Comparison of ENCODE assay signal across 17 cellular contexts in the genomic region with DNA sequence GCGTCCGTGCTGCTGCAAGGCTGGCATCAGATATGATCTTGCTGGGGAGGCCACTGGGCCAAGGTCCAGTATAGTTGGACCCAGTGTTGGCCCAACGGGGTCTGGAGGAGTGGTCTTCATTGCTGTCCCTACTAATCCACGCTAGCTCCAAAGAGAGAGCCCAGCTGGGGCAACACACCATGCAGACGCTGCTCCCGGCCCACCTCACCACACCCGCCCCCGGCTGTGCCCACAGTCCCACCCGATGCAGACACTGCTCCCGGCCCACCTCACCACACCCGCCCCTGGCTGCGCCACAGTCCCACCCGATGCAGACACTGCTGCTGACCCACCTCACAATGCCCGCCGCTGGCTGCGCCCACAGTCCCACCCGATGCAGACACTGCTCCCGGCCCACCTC.
DNase-seq lines count a peak whose midpoint lies in the region; ATAC-seq and TF ChIP-seq lines count a peak whose summit lies in the region.
"Had no signal": no experiment of that assay in that cellular context is flagged by ENCODE, and none has a peak within 500 bp of the region (broad histone marks: within the 10 kb centered on the region; RNA-seq: fewer than 3 reads in every experiment).

No MANE protein-coding gene starts in this region.

- H2AK5ac ChIP-seq in H9 (ENCODE audit: insufficient read length, low read length), result no peak overlapping the region

- no peak overlapping the region for H2BK120ac ChIP-seq in H9 (ENCODE audit: low read depth, low read length, poor library complexity, severe bottlenecking)

- no CpG with 5 or more reads among the region's 18 CpGs for WGBS in H9 (ENCODE audit: extremely low coverage, insufficient read length, low lambda C conversion rate)
- WGBS in sigmoid colon, 2 donors, result 76 to 85% methylated on average over 18 of the region's 18 CpGs
- WGBS in thyroid gland, 2 donors, result 93 to 94% methylated on average over 16 to 18 of the region's 18 CpGs

- H3K4me3 Mint-ChIP-seq in H9, result no peak overlapping the region

- H3K27ac Mint-ChIP-seq in H9, result no peak overlapping the region

- H3K23me2 ChIP-seq in H9 (ENCODE audit: insufficient read length, low read depth, low read length, poor library complexity, severe bottlenecking), result no peaks in the 10 kb centered on the region

- H3K9ac ChIP-seq in H9 (ENCODE audit: extremely low read depth, insufficient read length, low read length), result no peak overlapping the region

- peaks cover 12% of the 10 kb centered on the region for H3K27me3 Mint-ChIP-seq in H9 (ENCODE audit: low read depth)

- no peaks in the 10 kb centered on the region for H3K27me3 ChIP-seq in H9 (ENCODE audit: insufficient read depth, low read length)
- no peaks in the 10 kb centered on the region for H3K27me3 ChIP-seq in sigmoid colon
- no peaks in the 10 kb centered on the region for H3K27me3 ChIP-seq in thyroid gland
- H3K27me3 ChIP-seq: BE2C had no signal

- H3K4me2 ChIP-seq in H9 (ENCODE audit: insufficient read depth, insufficient read length, low read length), result no peak overlapping the region

- no peak for TF ChIP-seq POLR2A in sigmoid colon (IDR thresholded peaks at IDR 0.05)
- TF ChIP-seq POLR2A in thyroid gland (IDR thresholded peaks at IDR 0.05), result no peak

- H3K27ac ChIP-seq in H9 (ENCODE audit: insufficient read length, low read depth, low read length) (no peak overlapping the region), sigmoid colon (no peak overlapping the region), thyroid gland (no peak overlapping the region)
- H3K27ac ChIP-seq: RWPE1 had no signal

- TF ChIP-seq EP300 in sigmoid colon (IDR thresholded peaks at IDR 0.05), result no peak

- no peak overlapping the region for H4K91ac ChIP-seq in H9 (ENCODE audit: insufficient read length, low read depth, low read length)

- H2BK12ac ChIP-seq in H9 (ENCODE audit: insufficient read length, low read depth, low read length), result no peak overlapping the region

- no peak overlapping the region for H3K23ac ChIP-seq in H9 (ENCODE audit: insufficient read length, low read depth, low read length)

- H3K36me3 Mint-ChIP-seq in H9 (ENCODE audit: insufficient read depth in 1 of 3, low read depth in 3 of 3), result peaks cover 0 to 10% (median 0%) of the 10 kb centered on the region in 3 experiments; a peak in 2 of 7 replicates

- no peak overlapping the region for H3T11ph ChIP-seq in H9 (ENCODE audit: low read length)

- no peak overlapping the region for H3K56ac ChIP-seq in H9 (ENCODE audit: insufficient read length, low read depth, low read length)

- H3K4me3 ChIP-seq in sigmoid colon (no peak overlapping the region), thyroid gland (replicated peaks in 1 of 3) (no peak overlapping the region)

- H3K79me1 ChIP-seq in H9 (ENCODE audit: insufficient read depth, low read depth, low read length, poor library complexity, severe bottlenecking), result no peaks in the 10 kb centered on the region

- intact Hi-C loops in sigmoid colon (cut with DNase I) (no loop called here), thyroid gland (cut with DNase I) (no loop called here)

- H3K4me1 ChIP-seq in H9 (ENCODE audit: insufficient read depth, low read length) (0 out of 2 replicates have a peak, but pooled peaks cover 2% of the 10 kb centered on the region), sigmoid colon (peaks cover 0 to 13% (median 4%) of the 10 kb centered on the region in 4 donors), thyroid gland (no peaks in the 10 kb centered on the region)
- H3K4me1 ChIP-seq: BE2C had no signal

- ATAC-seq in GM18511 (IDR thresholded peaks at IDR 0.05; ENCODE audit: unreplicated experiment), result no peak
- ATAC-seq: HCT116 had no signal

- H3K79me2 ChIP-seq in H9 (ENCODE audit: insufficient read depth, low read length), result no peaks in the 10 kb centered on the region

- no peaks in the 10 kb centered on the region for H4K20me1 ChIP-seq in H9 (ENCODE audit: control insufficient read depth, insufficient read depth, insufficient read length)

- H3K9me3 Mint-ChIP-seq in H9, result peaks cover 6 to 10% of the 10 kb centered on the region in 2 experiments; a peak in 3 of 5 replicates

- no peak overlapping the region for H3K4ac ChIP-seq in H9 (ENCODE audit: low read depth, low read length)

- H3K4me1 Mint-ChIP-seq in H9, result peaks cover 30 to 39% of the 10 kb centered on the region in 2 experiments

- no peak overlapping the region for H2AFZ ChIP-seq in H9 (ENCODE audit: low read length)

- H2BK15ac ChIP-seq in H9 (ENCODE audit: low read depth, low read length), result no peak overlapping the region

- peak; percentile 4 for DNase-seq in activated naive CD4-positive, alpha-beta T cell treated with anti-CD3 and anti-CD28 coated beads, Interleukin-2, amount 50 U/mL, for 16 hours
- DNase-seq in activated naive CD4-positive, alpha-beta T cell (lab: John Stamatoyannopoulos, UW), result no peak
- DNase-seq in H9 (peak; percentile 23), islet precursor cell (peak; percentile 29), sigmoid colon (peak; percentile 47), thyroid gland (no peak)
- DNase-seq: BE2C, GF-D8, GOT3, Karpas-422, NCI-H1105 treated with DMSO at 0.1 percent for 48 hours, NCI-H2029 treated with DMSO at 0.1 percent for 48 hours, NCI-H226, NCI-H748 treated with DMSO at 0.1 percent for 48 hours had no signal

- H3K36me3 ChIP-seq in sigmoid colon (no peaks in the 10 kb centered on the region), thyroid gland (no peaks in the 10 kb centered on the region)
- H3K36me3 ChIP-seq: BE2C had no signal

- TF ChIP-seq CTCF in H9 (conservative IDR thresholded peaks at IDR 0.05) (no peak), sigmoid colon (IDR thresholded peaks at IDR 0.05) (no peak), thyroid gland (IDR thresholded peaks at IDR 0.05) (no peak)

- no peak overlapping the region for H2BK20ac ChIP-seq in H9 (ENCODE audit: low read depth, low read length, poor library complexity, severe bottlenecking)

- no peak overlapping the region for H2BK5ac ChIP-seq in H9 (ENCODE audit: insufficient read length, low read length)

- no peak overlapping the region for H4K8ac ChIP-seq in H9 (replicated peaks; ENCODE audit: insufficient read length, low read depth, low read length)

- no peak overlapping the region for H4K5ac ChIP-seq in H9 (ENCODE audit: insufficient read length, low read depth, low read length)

- no peak overlapping the region for H3K18ac ChIP-seq in H9 (ENCODE audit: insufficient read length, low read depth, low read length)

- H3K9me3 ChIP-seq in H9 (ENCODE audit: control insufficient read depth, low read depth, low read length) (no peaks in the 10 kb centered on the region), sigmoid colon (no peaks in the 10 kb centered on the region), thyroid gland (no peaks in the 10 kb centered on the region)
- H3K9me3 ChIP-seq: BE2C had no signal

- H3K14ac ChIP-seq in H9 (ENCODE audit: insufficient read depth, low read length), result no peak overlapping the region

Comparison
In these comparisons a context has a peak if more than half of its experiments do, and no peak if none do; other contexts are left out.
1. DNase-seq: peak in activated naive CD4-positive, alpha-beta T cell treated with anti-CD3 and anti-CD28 coated beads, Interleukin-2, amount 50 U/mL, for 16 hours (single experiment), H9 (single experiment), islet precursor cell (single experiment) and sigmoid colon (single experiment); none in activated naive CD4-positive, alpha-beta T cell (0 of 4) and thyroid gland (0 of 2).